ENCODE assay signal across 1 cellular context in genomic region chr1:201882665-201883132, GRCh38.
TF ChIP-seq lines count a peak whose summit lies in the region.

No MANE protein-coding gene starts in this region.

TF ChIP-seq in GM23338, 12 proteins besides CTCF, POLR2A, EP300 and RAD21 (continued from another document):
- TF ChIP-seq NANOG (IDR thresholded peaks at IDR 0.05; ENCODE audit: borderline replicate concordance) (no peak), ZNF331 (CRISPR knock-in tag; IDR thresholded peaks at IDR 0.05; ENCODE audit: low read depth) (no peak), JUNB (IDR thresholded peaks at IDR 0.05; ENCODE audit: unreplicated experiment) (no peak), EZH2 (IDR thresholded peaks at IDR 0.05; ENCODE audit: low read depth, unreplicated experiment) (no peak), ZNF462 (CRISPR knock-in tag; IDR thresholded peaks at IDR 0.05) (no peak)
